1 cellular context compared by ENCODE assay signal in genomic region chr17:17849863-17850373, GRCh38.
TF ChIP-seq lines count a peak whose summit lies in the region.

No MANE protein-coding gene starts in this region.

TF ChIP-seq in K562, 482 proteins besides CTCF, POLR2A, EP300 and RAD21 (continued from another document and continues in another):
- TF ChIP-seq PBX2 (CRISPR knock-in tag; IDR thresholded peaks at IDR 0.05; ENCODE audit: low read depth) (no peak), PBX2 (tag; conservative IDR thresholded peaks at IDR 0.05; ENCODE audit: low read depth) (0 out of 2 replicates have a peak, but pooled peaks have one; percentile 24), TBL1XR1 (IDR thresholded peaks at IDR 0.05; ENCODE audit: low read length in 2 of 2) (peak in 1 of 2 experiments; percentile 56; a peak in 1 of 4 replicates), BRD4 (IDR thresholded peaks at IDR 0.05) (no peak), GTF2B (IDR thresholded peaks at IDR 0.05; ENCODE audit: extremely low read depth, insufficient read length) (no peak), NUFIP1 (IDR thresholded peaks at IDR 0.05; ENCODE audit: partially characterized antibody) (peak; percentile 23), RFX5 (IDR thresholded peaks at IDR 0.05; ENCODE audit: low read depth, low read length) (no peak), ATF6 (CRISPR knock-in tag; IDR thresholded peaks at IDR 0.05) (no peak), GATAD2B (IDR thresholded peaks at IDR 0.05; ENCODE audit: borderline replicate concordance) (no peak), FOXP1 (CRISPR knock-in tag; IDR thresholded peaks at IDR 0.05) (no peak), NCOA1 (IDR thresholded peaks at IDR 0.05; ENCODE audit: low read depth) (no peak), NCOA4 (IDR thresholded peaks at IDR 0.05; ENCODE audit: partially characterized antibody) (no peak), MAFK (IDR thresholded peaks at IDR 0.05; ENCODE audit: low read length) (no peak), GTF2F1 (IDR thresholded peaks at IDR 0.05; ENCODE audit: low read depth, low read length) (no peak), CBFA2T2 (conservative IDR thresholded peaks at IDR 0.05) (peak; percentile 25; the same call in 1 of the 2 replicates), CUX1 (CRISPR knock-in tag; IDR thresholded peaks at IDR 0.05) (peak; percentile 81; the same call in 1 of the 2 replicates), PTTG1 (tag; IDR thresholded peaks at IDR 0.05; ENCODE audit: low read depth) (0 out of 2 replicates have a peak, but pooled peaks have one; percentile 17), MEIS2 (IDR thresholded peaks at IDR 0.05; ENCODE audit: partially characterized antibody) (no peak), ZNF253 (CRISPR knock-in tag; conservative IDR thresholded peaks at IDR 0.05) (no peak), ARID1B (IDR thresholded peaks at IDR 0.05) (peak; percentile 51), CBFB (CRISPR knock-in tag; IDR thresholded peaks at IDR 0.05) (no peak), SLC30A9 (CRISPR knock-in tag; IDR thresholded peaks at IDR 0.05) (no peak), TCF7 (IDR thresholded peaks at IDR 0.05; ENCODE audit: borderline replicate concordance) (no peak), MLLT1 (IDR thresholded peaks at IDR 0.05) (no peak), CHCHD3 (CRISPR knock-in tag; IDR thresholded peaks at IDR 0.05) (no peak), SNRNP70 (optimal IDR thresholded peaks at IDR 0.05; ENCODE audit: low read depth, low read length) (no peak), HSF4 (CRISPR knock-in tag; IDR thresholded peaks at IDR 0.05; ENCODE audit: borderline replicate concordance) (peak; percentile 80; the same call in 1 of the 2 replicates), ATF1 (CRISPR knock-in tag; IDR thresholded peaks at IDR 0.05) (no peak), ATF1 (tag; IDR thresholded peaks at IDR 0.05) (0 out of 2 replicates have a peak, but pooled peaks have one; percentile 35), KLF10 (CRISPR knock-in tag; IDR thresholded peaks at IDR 0.05) (no peak), XRCC3 (IDR thresholded peaks at IDR 0.05) (no peak), ZNF395 (CRISPR knock-in tag; IDR thresholded peaks at IDR 0.05) (peak; percentile 93), FOXJ3 (CRISPR knock-in tag; IDR thresholded peaks at IDR 0.05) (no peak), ZBTB17 (CRISPR knock-in tag; IDR thresholded peaks at IDR 0.05) (peak; percentile 85), ETS1 (conservative IDR thresholded peaks at IDR 0.05; ENCODE audit: control insufficient read depth, low read depth, low read length) (no peak), NCOA6 (IDR thresholded peaks at IDR 0.05) (no peak), ZNF311 (CRISPR knock-in tag; IDR thresholded peaks at IDR 0.05) (peak; percentile 89), IFI16 (CRISPR knock-in tag; IDR thresholded peaks at IDR 0.05) (no peak), MED1 (CRISPR knock-in tag; IDR thresholded peaks at IDR 0.05; ENCODE audit: borderline replicate concordance) (no peak), SIX5 (IDR thresholded peaks at IDR 0.05; ENCODE audit: borderline replicate concordance in 1 of 2, insufficient read depth in 1 of 2, low read depth in 1 of 2, low read length in 2 of 2) (no peak), MCM5 (IDR thresholded peaks at IDR 0.05; ENCODE audit: low read depth) (no peak), LARP7 (IDR thresholded peaks at IDR 0.05) (no peak)
